ENCODE assay signal across 14 cellular contexts in the genomic region with DNA sequence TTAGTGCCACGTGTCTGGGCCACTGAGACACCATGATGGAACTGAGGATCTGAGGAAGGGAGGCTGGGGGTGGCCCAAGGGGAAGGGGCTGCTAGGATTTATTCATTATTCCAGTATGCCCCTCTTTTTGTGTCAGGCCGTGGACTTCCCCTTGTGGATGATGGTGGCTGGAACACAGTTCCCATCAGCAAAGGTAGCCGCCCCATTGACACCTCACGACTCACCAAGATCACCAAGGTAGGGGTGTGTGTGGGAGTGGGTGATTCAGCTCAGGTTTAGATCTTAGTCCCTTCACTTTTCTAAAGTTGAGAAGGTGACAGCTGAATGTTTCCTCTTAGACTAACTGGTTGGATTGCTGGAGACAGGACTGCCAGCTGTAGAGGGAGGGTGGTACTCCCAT. TPM values are rescaled to one million over a fixed set of nuclear protein-coding genes. Genes with fewer than 3 reads are reported as not detected.
DNase-seq lines count a peak whose midpoint lies in the region; ATAC-seq and TF ChIP-seq lines count a peak whose summit lies in the region.
"Had no signal": no experiment of that assay in that cellular context is flagged by ENCODE, and none has a peak within 500 bp of the region (broad histone marks: within the 10 kb centered on the region; RNA-seq: fewer than 3 reads in every experiment).

No MANE protein-coding gene starts in this region.

- H3K4me2 ChIP-seq in neuronal stem cell (ENCODE audit: insufficient read depth, low read length, poor library complexity, severe bottlenecking), result no peak overlapping the region

- H3K36me3 ChIP-seq in neuronal stem cell (replicated peaks in 1 of 2; ENCODE audit: control insufficient read depth in 2 of 2, insufficient read depth in 2 of 2, low read length in 2 of 2), result peaks cover 83 to 100% of the 10 kb centered on the region in 2 donors
- peaks cover 100% of the 10 kb centered on the region for H3K36me3 ChIP-seq in upper lobe of right lung

- H2AFZ ChIP-seq in neuronal stem cell (ENCODE audit: low read length), result no peak overlapping the region

- peak overlapping the region; percentile 8 for H3K23ac ChIP-seq in neuronal stem cell (ENCODE audit: low read depth, low read length, poor library complexity)

- H3K9me3 ChIP-seq in neuronal stem cell (replicated peaks in 1 of 2; ENCODE audit: control insufficient read depth in 2 of 2, insufficient read depth in 1 of 2, low read depth in 1 of 2, low read length in 2 of 2), result no peaks in the 10 kb centered on the region
- H3K9me3 ChIP-seq in upper lobe of right lung, result no peaks in the 10 kb centered on the region
- H3K9me3 ChIP-seq: left ventricle myocardium inferior had no signal

- H3K27me3 Mint-ChIP-seq in activated T-helper 17 cell treated with anti-CD3 and anti-CD28 coated beads, Interleukin-2, amount 50 U/mL, for 72 hours, result no peaks in the 10 kb centered on the region
- no peaks in the 10 kb centered on the region for H3K27me3 Mint-ChIP-seq in stimulated activated naive CD8-positive, alpha-beta T cell treated with anti-CD3 and anti-CD28 coated beads, Interleukin-15, Interleukin-2, amounts not matched to agents 100 ng/mL and 50 ng/mL, for 24 hours

- H3K27ac ChIP-seq in neuronal stem cell (replicated peaks; ENCODE audit: low read length) (no peak overlapping the region), upper lobe of right lung (no peak overlapping the region)
- H3K27ac ChIP-seq: left ventricle myocardium inferior had no signal

- H2BK15ac ChIP-seq in neuronal stem cell (ENCODE audit: low read length), result no peak overlapping the region

- H3K79me1 ChIP-seq in neuronal stem cell (ENCODE audit: low read depth, low read length), result peaks cover 8% of the 10 kb centered on the region

- no CpG with 5 or more reads among the region's 4 CpGs for WGBS in neuronal stem cell (ENCODE audit: extremely low coverage in 2 of 2, insufficient read length in 2 of 2, insufficient replicate concordance in 1 of 2), 2 donors

- peaks cover 28% of the 10 kb centered on the region for H3K4me1 Mint-ChIP-seq in activated T-helper 17 cell treated with anti-CD3 and anti-CD28 coated beads, Interleukin-2, amount 50 U/mL, for 72 hours
- H3K4me1 Mint-ChIP-seq in stimulated activated naive CD8-positive, alpha-beta T cell treated with anti-CD3 and anti-CD28 coated beads, Interleukin-15, Interleukin-2, amounts not matched to agents 100 ng/mL and 50 ng/mL, for 24 hours (ENCODE audit: low read depth), result peaks cover 53% of the 10 kb centered on the region

- no peak overlapping the region for H3K14ac ChIP-seq in neuronal stem cell (ENCODE audit: low read length)

- no peak overlapping the region for H2BK12ac ChIP-seq in neuronal stem cell (ENCODE audit: low read length)

- H3K4me1 ChIP-seq in neuronal stem cell (ENCODE audit: control insufficient read depth in 2 of 2, insufficient read depth in 1 of 2, low read depth in 1 of 2, low read length in 2 of 2), result no peaks in the 10 kb centered on the region
- peaks cover 11% of the 10 kb centered on the region for H3K4me1 ChIP-seq in upper lobe of right lung

- no peak overlapping the region for H3K18ac ChIP-seq in neuronal stem cell (ENCODE audit: low read length)

- DNase-seq in stimulated activated CD4-positive, alpha-beta T cell treated with anti-CD3 and anti-CD28 coated beads, Interleukin-12 subunit alpha, Interleukin-12 subunit beta, amount 100 ng/mL, for 4 hours, result peak; percentile 39
- no peak for DNase-seq in stimulated activated CD4-positive, alpha-beta T cell treated with anti-CD3 and anti-CD28 coated beads, Interleukin-2, amount 100 ng/mL, for 48 hours
- DNase-seq in neuronal stem cell (ENCODE audit: low spot score), result no peak
- no peak for DNase-seq in upper lobe of right lung
- DNase-seq in DMS 273 treated with DMSO at 0.1 percent for 48 hours (lab: John Stamatoyannopoulos, UW), result no peak
- DNase-seq: activated gamma-delta T cell treated with Interleukin-2 at 50 U/mL for 16 hours; effector memory CD4-positive, alpha-beta T cell; left ventricle myocardium inferior; NCI-H1048; NCI-H2171; SW 1271 had no signal

- no peak overlapping the region for H3K4ac ChIP-seq in neuronal stem cell (ENCODE audit: low read length)

- ATAC-seq in activated T-helper 17 cell treated with anti-CD3 and anti-CD28 coated beads, Interleukin-2, amount 50 U/mL, for 72 hours (replicated peaks), result peak; percentile 97
- ATAC-seq in GM19452 (IDR thresholded peaks at IDR 0.05; ENCODE audit: unreplicated experiment) (no peak), upper lobe of right lung (no peak)

- no peak overlapping the region for H4K91ac ChIP-seq in neuronal stem cell (ENCODE audit: low read depth, low read length, poor library complexity)

- no peak overlapping the region for H3K4me3 Mint-ChIP-seq in activated T-helper 17 cell treated with anti-CD3 and anti-CD28 coated beads, Interleukin-2, amount 50 U/mL, for 72 hours
- no peak overlapping the region for H3K4me3 Mint-ChIP-seq in stimulated activated naive CD8-positive, alpha-beta T cell treated with anti-CD3 and anti-CD28 coated beads, Interleukin-15, Interleukin-2, amounts not matched to agents 100 ng/mL and 50 ng/mL, for 24 hours

- H3K27me3 ChIP-seq in neuronal stem cell (ENCODE audit: control insufficient read depth in 3 of 3, insufficient read depth in 3 of 3, low read depth in 1 of 3, low read length in 3 of 3) (no peaks in the 10 kb centered on the region), upper lobe of right lung (no peaks in the 10 kb centered on the region)

- no peak overlapping the region for H2AK5ac ChIP-seq in neuronal stem cell (ENCODE audit: low read depth, low read length)

- H3K36me3 Mint-ChIP-seq in activated T-helper 17 cell treated with anti-CD3 and anti-CD28 coated beads, Interleukin-2, amount 50 U/mL, for 72 hours (ENCODE audit: low read depth), result peaks cover 100% of the 10 kb centered on the region
- peaks cover 94% of the 10 kb centered on the region for H3K36me3 Mint-ChIP-seq in stimulated activated naive CD8-positive, alpha-beta T cell treated with anti-CD3 and anti-CD28 coated beads, Interleukin-15, Interleukin-2, amounts not matched to agents 100 ng/mL and 50 ng/mL, for 24 hours (ENCODE audit: low read depth)

- no peak for TF ChIP-seq CTCF in upper lobe of right lung (IDR thresholded peaks at IDR 0.05)

- no peak overlapping the region for H2BK120ac ChIP-seq in neuronal stem cell (ENCODE audit: low read depth, low read length)

- no peaks in the 10 kb centered on the region for H3K9me3 Mint-ChIP-seq in activated T-helper 17 cell treated with anti-CD3 and anti-CD28 coated beads, Interleukin-2, amount 50 U/mL, for 72 hours
- no peaks in the 10 kb centered on the region for H3K9me3 Mint-ChIP-seq in stimulated activated naive CD8-positive, alpha-beta T cell treated with anti-CD3 and anti-CD28 coated beads, Interleukin-15, Interleukin-2, amounts not matched to agents 100 ng/mL and 50 ng/mL, for 24 hours

- H3K4me3 ChIP-seq in neuronal stem cell (ENCODE audit: low read length in 2 of 2), result no peak overlapping the region
- no peak overlapping the region for H3K4me3 ChIP-seq in upper lobe of right lung
- H3K4me3 ChIP-seq: left ventricle myocardium inferior had no signal

- no peak overlapping the region for H3K9ac ChIP-seq in neuronal stem cell (ENCODE audit: low read depth, low read length, poor library complexity)

- peak overlapping the region; percentile 84 for H3K27ac Mint-ChIP-seq in activated T-helper 17 cell treated with anti-CD3 and anti-CD28 coated beads, Interleukin-2, amount 50 U/mL, for 72 hours
- peak overlapping the region; percentile 85 for H3K27ac Mint-ChIP-seq in stimulated activated naive CD8-positive, alpha-beta T cell treated with anti-CD3 and anti-CD28 coated beads, Interleukin-15, Interleukin-2, amounts not matched to agents 100 ng/mL and 50 ng/mL, for 24 hours

- H2BK5ac ChIP-seq in neuronal stem cell (ENCODE audit: low read length), result no peak overlapping the region

- intact Hi-C loops in upper lobe of right lung (cut with DNase I), result no loop called here

- H4K8ac ChIP-seq in neuronal stem cell (ENCODE audit: low read depth, low read length), result no peak overlapping the region

RNA-seq across cellular contexts. Expression of a gene that starts 11.3 kb away (rescaled TPM):
- 100 to 1,000 TPM; 242 to 551 TPM for total RNA-seq in activated T-helper 17 cell treated with anti-CD3 and anti-CD28 coated beads, Interleukin-2, amount 50 U/mL, for 72 hours
- 102 TPM for polyA plus RNA-seq in neuronal stem cell (2013, experiment 1 of 2)
- polyA plus RNA-seq in neuronal stem cell (2013, experiment 2 of 2), result 99.2 TPM
- total RNA-seq in upper lobe of right lung, result 295 TPM

RNA-seq across cellular contexts. Expression of a gene that starts 11.7 kb away (rescaled TPM):
- 1 to 10 TPM; 2.5 to 6.7 TPM for total RNA-seq in activated T-helper 17 cell treated with anti-CD3 and anti-CD28 coated beads, Interleukin-2, amount 50 U/mL, for 72 hours
- 16.7 TPM for polyA plus RNA-seq in neuronal stem cell (2013, experiment 1 of 2)
- polyA plus RNA-seq in neuronal stem cell (2013, experiment 2 of 2), result 15.7 TPM
- total RNA-seq in upper lobe of right lung, result 19.0 TPM

RNA-seq across cellular contexts. Expression of a gene that starts 26.7 kb away (rescaled TPM):
- total RNA-seq in activated T-helper 17 cell treated with anti-CD3 and anti-CD28 coated beads, Interleukin-2, amount 50 U/mL, for 72 hours, result 100 to 1,000 TPM; 143 to 311 TPM
- polyA plus RNA-seq in neuronal stem cell (2013, experiment 1 of 2), result 114 TPM
- polyA plus RNA-seq in neuronal stem cell (2013, experiment 2 of 2), result 116 TPM
- 152 TPM for total RNA-seq in upper lobe of right lung

RNA-seq across cellular contexts. Expression of a gene that starts 35.7 kb away (rescaled TPM):
- 10 to 100 TPM in 1 of 2 donors, 1 to 10 TPM in 1; 9.5 to 13.7 TPM for total RNA-seq in activated T-helper 17 cell treated with anti-CD3 and anti-CD28 coated beads, Interleukin-2, amount 50 U/mL, for 72 hours
- 18.1 TPM for polyA plus RNA-seq in neuronal stem cell (2013, experiment 1 of 2)
- 18.8 TPM for polyA plus RNA-seq in neuronal stem cell (2013, experiment 2 of 2)
- 3.8 TPM for total RNA-seq in upper lobe of right lung

RNA-seq across cellular contexts. Expression of a gene that starts 35.8 kb away (rescaled TPM):
- 100 to 1,000 TPM; 156 to 183 TPM for total RNA-seq in activated T-helper 17 cell treated with anti-CD3 and anti-CD28 coated beads, Interleukin-2, amount 50 U/mL, for 72 hours
- polyA plus RNA-seq in neuronal stem cell (2013, experiment 1 of 2), result 80.4 TPM
- 80.9 TPM for polyA plus RNA-seq in neuronal stem cell (2013, experiment 2 of 2)
- total RNA-seq in upper lobe of right lung, result 63.2 TPM
